In genomic region chr6:35449287-35449881, GRCh38 we compare ENCODE assay signal across 8 cellular contexts. TPM values are rescaled to one million over a fixed set of nuclear protein-coding genes. Genes with fewer than 3 reads are reported as not detected.
DNase-seq lines count a peak whose midpoint lies in the region; ATAC-seq and TF ChIP-seq lines count a peak whose summit lies in the region.

No MANE protein-coding gene starts in this region.

- H3K27me3 Mint-ChIP-seq in activated CD4-positive, alpha-beta memory T cell treated with anti-CD3 and anti-CD28 coated beads, Interleukin-2, amount 10 ng/mL, durations not matched to agents 7 days and 5 days: peaks cover 5% of the 10 kb centered on the region
- H3K27me3 Mint-ChIP-seq in neural progenitor cell (ENCODE audit: insufficient read depth, low read depth): peaks cover 9% of the 10 kb centered on the region

- no peak overlapping the region for H3K27ac Mint-ChIP-seq in activated CD4-positive, alpha-beta memory T cell treated with anti-CD3 and anti-CD28 coated beads, Interleukin-2, amount 10 ng/mL, durations not matched to agents 7 days and 5 days
- H3K27ac Mint-ChIP-seq in neural progenitor cell: no peak overlapping the region

- H3F3A ChIP-seq in neural progenitor cell (ENCODE audit: low read depth): peaks cover 18% of the 10 kb centered on the region

- TF ChIP-seq CTCF in fibroblast of mammary gland (conservative IDR thresholded peaks at IDR 0.05; ENCODE audit: control insufficient read depth, insufficient read depth, low read depth, low read length) (peak; percentile 79), neural progenitor cell (IDR thresholded peaks at IDR 0.05) (peak; percentile 76)

- no peak overlapping the region for H3K4me3 Mint-ChIP-seq in activated CD4-positive, alpha-beta memory T cell treated with anti-CD3 and anti-CD28 coated beads, Interleukin-2, amount 10 ng/mL, durations not matched to agents 7 days and 5 days
- no peak overlapping the region for H3K4me3 Mint-ChIP-seq in neural progenitor cell

- no peaks in the 10 kb centered on the region for H3K9me3 Mint-ChIP-seq in activated CD4-positive, alpha-beta memory T cell treated with anti-CD3 and anti-CD28 coated beads, Interleukin-2, amount 10 ng/mL, durations not matched to agents 7 days and 5 days
- no peaks in the 10 kb centered on the region for H3K9me3 Mint-ChIP-seq in neural progenitor cell

- peaks cover 24% of the 10 kb centered on the region for H3K4me1 ChIP-seq in neural progenitor cell

- no peak overlapping the region for H2AFZ ChIP-seq in neural progenitor cell (replicated peaks)

- no peak overlapping the region for H3K9ac ChIP-seq in neural progenitor cell

- CTCF ChIA-PET in activated CD4-positive, alpha-beta memory T cell treated with anti-CD3 and anti-CD28 coated beads, Interleukin-2, amount 10 ng/mL, durations not matched to agents 7 days and 5 days (lab: Charles Lee): interaction anchor here (0.9 to 8.8 kb wide), 32 partner anchors 8 to 209 kb away, joined by 3 to 168 read pairs (median 5); partner anchors contain the start of genes DEF6, PPARD, RPL10A and ZNF76

- H3K4me3 ChIP-seq in fibroblast of mammary gland (ENCODE audit: control insufficient read depth, low read depth, low read length): no peak overlapping the region
- no peak overlapping the region for H3K4me3 ChIP-seq in neural progenitor cell

- H3K27me3 ChIP-seq in neural progenitor cell: peaks cover 32% of the 10 kb centered on the region

- no peak overlapping the region for H3K27ac ChIP-seq in neural progenitor cell

- peaks cover 44% of the 10 kb centered on the region for H3K4me1 Mint-ChIP-seq in activated CD4-positive, alpha-beta memory T cell treated with anti-CD3 and anti-CD28 coated beads, Interleukin-2, amount 10 ng/mL, durations not matched to agents 7 days and 5 days
- peaks cover 26% of the 10 kb centered on the region for H3K4me1 Mint-ChIP-seq in neural progenitor cell

- H3K79me2 ChIP-seq in neural progenitor cell (ENCODE audit: low read depth): no peaks in the 10 kb centered on the region

- H3K36me3 Mint-ChIP-seq in activated CD4-positive, alpha-beta memory T cell treated with anti-CD3 and anti-CD28 coated beads, Interleukin-2, amount 10 ng/mL, durations not matched to agents 7 days and 5 days (ENCODE audit: low read depth): no peaks in the 10 kb centered on the region
- H3K36me3 Mint-ChIP-seq in neural progenitor cell: no peaks in the 10 kb centered on the region

- POLR2A ChIA-PET in activated CD4-positive, alpha-beta memory T cell treated with anti-CD3 and anti-CD28 coated beads, Interleukin-2, amount 10 ng/mL, durations not matched to agents 7 days and 5 days (lab: Charles Lee): interaction anchor here (0.9 to 6.9 kb wide), 10 partner anchors 19 to 162 kb away, joined by 4 to 44 read pairs (median 4); partner anchors contain the start of genes DEF6, PPARD and RPL10A

- no peaks in the 10 kb centered on the region for H3K9me3 ChIP-seq in neural progenitor cell (ENCODE audit: low read depth)

- no peak overlapping the region for H3K4me2 ChIP-seq in neural progenitor cell

- no peaks in the 10 kb centered on the region for H3K36me3 ChIP-seq in neural progenitor cell

- no peak for ATAC-seq in GM19467 (IDR thresholded peaks at IDR 0.05; ENCODE audit: unreplicated experiment)
- ATAC-seq in GM21717 (IDR thresholded peaks at IDR 0.05; ENCODE audit: unreplicated experiment): no peak

- DNase-seq in GM03348 (ENCODE audit: low spot score): peak; percentile 90
- DNase-seq in HK-2 (ENCODE audit: unreplicated experiment): peak; percentile 12
- peak; percentile 23 for DNase-seq in NCI-H524 treated with DMSO at 0.1 percent for 48 hours (lab: John Stamatoyannopoulos, UW)
- peak; percentile 45 for DNase-seq in activated CD4-positive, alpha-beta memory T cell treated with anti-CD3 and anti-CD28 coated beads, Interleukin-2, amount 10 ng/mL, durations not matched to agents 7 days and 5 days
- DNase-seq in fibroblast of mammary gland (ENCODE audit: low read depth): peak; percentile 71
- peak; percentile 85 for DNase-seq in neural progenitor cell (ENCODE audit: low spot score)

- H4K20me1 ChIP-seq in neural progenitor cell (ENCODE audit: low read depth): peaks cover 2% of the 10 kb centered on the region

RNA-seq across cellular contexts. Expression of gene FANCE, which starts 2.8 kb away (rescaled TPM):
- 10 to 100 TPM; 10.3 to 10.4 TPM for total RNA-seq in activated CD4-positive, alpha-beta memory T cell treated with anti-CD3 and anti-CD28 coated beads, Interleukin-2, amount 10 ng/mL, durations not matched to agents 7 days and 5 days
- total RNA-seq in neural progenitor cell (ENCODE audit: low replicate concordance): 9.3 and 23.9 TPM in 2 replicates

RNA-seq across cellular contexts. Expression of gene RPL10A, which starts 18.8 kb away (rescaled TPM):
- total RNA-seq in activated CD4-positive, alpha-beta memory T cell treated with anti-CD3 and anti-CD28 coated beads, Interleukin-2, amount 10 ng/mL, durations not matched to agents 7 days and 5 days: 1,000 to 10,000 TPM; 1,239 to 1,245 TPM
- total RNA-seq in neural progenitor cell (ENCODE audit: low replicate concordance): 2,002 and 2,026 TPM in 2 replicates

RNA-seq across cellular contexts. Expression of gene TEAD3, which starts 47.5 kb away (rescaled TPM):
- under 1 TPM; 0.13 to 0.23 TPM for total RNA-seq in activated CD4-positive, alpha-beta memory T cell treated with anti-CD3 and anti-CD28 coated beads, Interleukin-2, amount 10 ng/mL, durations not matched to agents 7 days and 5 days
- total RNA-seq in neural progenitor cell (ENCODE audit: low replicate concordance): 9.7 and 23.5 TPM in 2 replicates

Comparison
In these comparisons a context has a peak if more than half of its experiments do, and no peak if none do; other contexts are left out.
1. DNase-seq: peak in every context shown above with its lines; median percentile 90 in GM03348; 85 in neural progenitor cell; 71 in fibroblast of mammary gland; 45 in activated CD4-positive, alpha-beta memory T cell treated with anti-CD3 and anti-CD28 coated beads, Interleukin-2, amount 10 ng/mL, durations not matched to agents 7 days and 5 days; 23 in NCI-H524 treated with DMSO at 0.1 percent for 48 hours; 12 in HK-2.